In the genomic region with DNA sequence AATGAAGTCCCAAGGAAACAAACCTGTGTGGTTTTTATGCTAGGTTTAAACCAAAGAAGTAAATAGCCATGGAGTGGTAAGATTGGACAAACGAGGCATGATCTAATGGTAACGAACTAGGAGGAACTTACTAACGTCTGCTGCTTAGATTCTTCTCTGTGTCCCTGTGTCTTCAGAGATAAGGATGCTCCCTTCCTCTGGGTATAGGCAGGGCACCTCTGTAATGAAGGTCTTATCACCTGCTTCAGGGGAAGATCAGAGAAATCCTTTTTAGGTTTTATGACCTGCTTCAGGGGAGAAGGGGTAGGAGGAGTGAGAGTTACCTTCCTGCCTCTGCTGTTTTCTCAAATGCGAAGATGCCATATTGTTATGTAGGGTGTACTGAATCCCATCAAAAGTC, we compare ENCODE assay signal across 26 cellular contexts.
"Had no signal": no experiment of that assay in that cellular context is flagged by ENCODE, and none has a peak within 500 bp of the region (broad histone marks: within the 10 kb centered on the region; RNA-seq: fewer than 3 reads in every experiment).

No MANE protein-coding gene starts in this region.

- H3K27ac ChIP-seq: adrenal gland, Peyer's patch, RWPE1, SJCRH30, WERI-Rb-1 had no signal

- H3K4me3 ChIP-seq: adrenal gland, Peyer's patch, SJCRH30 had no signal

- ATAC-seq: activated CD8-positive, alpha-beta T cell treated with anti-CD3 and anti-CD28 coated beads, Interleukin-2, amount 10 ng/mL, durations not matched to agents 7 days and 5 days; SK-N-SH treated with all-trans-retinoic acid at 6 μM for 48 hours had no signal

- DNase-seq: activated CD4-positive, alpha-beta T cell treated with anti-CD3 and anti-CD28 coated beads for 48 hours; activated CD4-positive, alpha-beta T cell treated with anti-CD3 and anti-CD28 coated beads, Interleukin-2, amount 50 U/mL, for 4 hours; activated CD4-positive, CD25-positive, alpha-beta regulatory T cell treated with anti-CD3 and anti-CD28 coated beads, Interleukin-2, amount 50 U/mL, for 72 hours; activated CD8-positive, alpha-beta memory T cell treated with anti-CD3 and anti-CD28 coated beads, Interleukin-2, amount 50 U/mL, for 48 hours; activated CD8-positive, alpha-beta T cell treated with anti-CD3 and anti-CD28 coated beads, Interleukin-2, amount 10 ng/mL, durations not matched to agents 7 days and 5 days; activated naive CD4-positive, alpha-beta T cell treated with anti-CD3 and anti-CD28 coated beads, Interleukin-2, amount 50 U/mL, for 16 hours; activated naive CD8-positive, alpha-beta T cell treated with anti-CD3 and anti-CD28 coated beads, Interleukin-2, amount 10 ng/mL, durations not matched to agents 7 days and 5 days; activated T-cell treated with anti-CD3 and anti-CD28 coated beads, Interleukin-2, amount 50 U/mL, for 1 hour; adrenal gland; anterior cingulate cortex; MM.1S; NCI-H1105; NCI-H1694 treated with DMSO at 0.1 percent for 48 hours; NCI-H2029 treated with DMSO at 0.1 percent for 48 hours; NCI-H345; NCI-H510A; NCI-H526 treated with DMSO at 0.1 percent for 48 hours; NCI-H82; Peyer's patch; Right ventricle myocardium superior; SJCRH30; SW 1271; WERI-Rb-1 had no signal

- H3K9me3 ChIP-seq: adrenal gland, Peyer's patch, SJCRH30 had no signal

- FAIRE-seq: TTC549 had no signal

- H3K27me3 ChIP-seq: adrenal gland, Peyer's patch, SJCRH30 had no signal

- H3K4me1 ChIP-seq: adrenal gland, Peyer's patch had no signal

- H3K36me3 ChIP-seq: adrenal gland, Peyer's patch, SJCRH30, WERI-Rb-1 had no signal
